ENCODE assay signal across 2 cellular contexts in genomic region chr6:27753668-27754407, GRCh38.
TF ChIP-seq lines count a peak whose summit lies in the region.

No MANE protein-coding gene starts in this region.

TF ChIP-seq in HEK293, 187 proteins besides CTCF, POLR2A, EP300 and RAD21 (continued from another document and continues in another):
- TF ChIP-seq ZNF280D (tag by site-specific recombination; IDR thresholded peaks at IDR 0.05), result no peak
- TF ChIP-seq ZNF514 (tag by site-specific recombination; IDR thresholded peaks at IDR 0.05), result no peak
- TF ChIP-seq YY2 (tag by site-specific recombination; IDR thresholded peaks at IDR 0.05), result no peak
- no peak for TF ChIP-seq ZNF654 (tag by site-specific recombination; IDR thresholded peaks at IDR 0.05; ENCODE audit: low read depth)
- TF ChIP-seq PRDM4 (tag by site-specific recombination; IDR thresholded peaks at IDR 0.05), result no peak
- peak; percentile 73; the same call in 1 of the 2 replicates for TF ChIP-seq ZNF660 (tag by site-specific recombination; IDR thresholded peaks at IDR 0.05)
- TF ChIP-seq ZNF785 (tag by site-specific recombination; IDR thresholded peaks at IDR 0.05), result no peak
- TF ChIP-seq ZNF561 (tag by site-specific recombination; IDR thresholded peaks at IDR 0.05; ENCODE audit: borderline replicate concordance), result no peak
- TF ChIP-seq ZNF792 (tag by site-specific recombination; IDR thresholded peaks at IDR 0.05), result no peak
- TF ChIP-seq ZNF398 (tag by site-specific recombination; IDR thresholded peaks at IDR 0.05), result peak; percentile 49
- peak; percentile 59; the same call in 1 of the 2 replicates for TF ChIP-seq GLIS1 (tag by site-specific recombination; IDR thresholded peaks at IDR 0.05)
- no peak for TF ChIP-seq ZNF664 (tag by site-specific recombination; IDR thresholded peaks at IDR 0.05)
- no peak for TF ChIP-seq HOXC10 (CRISPR knock-in tag; IDR thresholded peaks at IDR 0.05)
- TF ChIP-seq ZBTB11 (tag by site-specific recombination; conservative IDR thresholded peaks at IDR 0.05; ENCODE audit: low read depth), result peak; percentile 85

TF ChIP-seq in SK-N-SH, 30 proteins besides CTCF, POLR2A, EP300 and RAD21 (continued from another document):
- TF ChIP-seq REST (IDR thresholded peaks at IDR 0.05; ENCODE audit: low read depth, low read length) (no peak), JUND (IDR thresholded peaks at IDR 0.05) (no peak), NRF1 (IDR thresholded peaks at IDR 0.05; ENCODE audit: low read depth, low read length) (no peak), SMC3 (IDR thresholded peaks at IDR 0.05; ENCODE audit: low read depth, low read length) (no peak), TCF12 (IDR thresholded peaks at IDR 0.05) (peak; percentile 78), ELF1 (IDR thresholded peaks at IDR 0.05) (no peak), RFX5 (IDR thresholded peaks at IDR 0.05; ENCODE audit: low read length) (peak; percentile 24; the same call in 1 of the 2 replicates), IRF3 (IDR thresholded peaks at IDR 0.05; ENCODE audit: low read depth, low read length) (no peak), FOXM1 (IDR thresholded peaks at IDR 0.05; ENCODE audit: low read depth) (no peak), RXRA (IDR thresholded peaks at IDR 0.05; ENCODE audit: borderline replicate concordance, low read depth) (no peak), FOSL2 (IDR thresholded peaks at IDR 0.05; ENCODE audit: borderline replicate concordance, low read depth) (no peak), ZBTB33 (IDR thresholded peaks at IDR 0.05; ENCODE audit: borderline replicate concordance, low read depth) (no peak), SIN3A (IDR thresholded peaks at IDR 0.05; ENCODE audit: borderline replicate concordance, low read depth, low read length) (0 out of 2 replicates have a peak, but pooled peaks have one; percentile 23), MEF2A (IDR thresholded peaks at IDR 0.05; ENCODE audit: borderline replicate concordance, low read depth) (no peak), GABPA (IDR thresholded peaks at IDR 0.05; ENCODE audit: low read depth) (peak; percentile 42; the same call in 1 of the 2 replicates), MXI1 (IDR thresholded peaks at IDR 0.05; ENCODE audit: low read depth, low read length) (peak; percentile 91), RCOR1 (IDR thresholded peaks at IDR 0.05; ENCODE audit: low read length) (peak; percentile 53; the same call in 1 of the 2 replicates), YY1 (IDR thresholded peaks at IDR 0.05; ENCODE audit: low read depth) (no peak), GATA2 (CRISPR knock-in tag; IDR thresholded peaks at IDR 0.05) (no peak), USF1 (IDR thresholded peaks at IDR 0.05; ENCODE audit: borderline replicate concordance, low read depth) (no peak)
TF ChIP-seq in SK-N-SH: peak in this region for 9.
